16 cellular contexts compared by ENCODE assay signal in genomic region chr1:176639136-176639535, GRCh38.
DNase-seq lines count a peak whose midpoint lies in the region; ATAC-seq and TF ChIP-seq lines count a peak whose summit lies in the region.
"Had no signal": no experiment of that assay in that cellular context is flagged by ENCODE, and none has a peak within 500 bp of the region (broad histone marks: within the 10 kb centered on the region; RNA-seq: fewer than 3 reads in every experiment).

No MANE protein-coding gene starts in this region.

- H3K27ac Mint-ChIP-seq in GM23338, result no peak overlapping the region
- H3K27ac Mint-ChIP-seq: CD4-positive, alpha-beta T cell had no signal

- H3K36me3 Mint-ChIP-seq in GM23338 (ENCODE audit: low read depth), result no peaks in the 10 kb centered on the region

- DNase-seq in GM23338 (ENCODE audit: low spot score) (peak; percentile 38), ascending aorta (ENCODE audit: low spot score in 2 of 2) (no peak), iPS DF 4.7 (ENCODE audit: extremely low read depth, low spot score) (peak; percentile 19), thoracic aorta (ENCODE audit: low spot score) (no peak), islet precursor cell (no peak), GM23248 (no peak)
- DNase-seq in stimulated activated naive CD4-positive, alpha-beta T cell treated with Interleukin-2 at 50 U/mL for 16 hours (lab: John Stamatoyannopoulos, UW), result no peak
- DNase-seq: AML-193; Caco-2; CD4-positive, alpha-beta T cell; HCEC 1CT; IMR-90 had no signal

- H3F3A ChIP-seq in GM23338 (replicated peaks; ENCODE audit: low read depth), result no peaks in the 10 kb centered on the region
- H3F3A ChIP-seq in GM23248 (ENCODE audit: insufficient read depth), result no peaks in the 10 kb centered on the region

- no peaks in the 10 kb centered on the region for H3K27me3 Mint-ChIP-seq in GM23338 (ENCODE audit: insufficient read depth, low read depth, poor library complexity)
- H3K27me3 Mint-ChIP-seq: CD4-positive, alpha-beta T cell had no signal

- H3K9me3 ChIP-seq in ascending aorta, result no peaks in the 10 kb centered on the region
- no peaks in the 10 kb centered on the region for H3K9me3 ChIP-seq in thoracic aorta
- H3K9me3 ChIP-seq in GM23248 (ENCODE audit: low read depth), result no peaks in the 10 kb centered on the region
- H3K9me3 ChIP-seq: A549, Caco-2 had no signal

- H3K4me2 ChIP-seq in GM23338, result peak overlapping the region; percentile 47; the same call in 1 of the 2 replicates
- H3K4me2 ChIP-seq in GM23248 (ENCODE audit: unreplicated experiment), result no peak overlapping the region
- H3K4me2 ChIP-seq: A549 had no signal

- H3K4me1 Mint-ChIP-seq in GM23338, result peaks cover 12% of the 10 kb centered on the region

- H3K9me3 Mint-ChIP-seq in GM23338, result no peaks in the 10 kb centered on the region; the same call in 2 of the 3 replicates

- no peak overlapping the region for H3K4me3 Mint-ChIP-seq in GM23338
- H3K4me3 Mint-ChIP-seq: CD4-positive, alpha-beta T cell had no signal

- H4K20me1 ChIP-seq in GM23338 (replicated peaks; ENCODE audit: insufficient read depth) (no peaks in the 10 kb centered on the region), GM23248 (ENCODE audit: insufficient read depth) (no peaks in the 10 kb centered on the region)

- intact Hi-C loops in ascending aorta (cut with DNase I), result no loop called here

- H3K4me1 ChIP-seq in GM23338 (ENCODE audit: insufficient read depth) (peaks cover 14% of the 10 kb centered on the region), ascending aorta (peaks cover 0 to 12% of the 10 kb centered on the region in 2 donors), thoracic aorta (ENCODE audit: control insufficient read depth in 1 of 2, low read depth in 2 of 2) (peaks cover 4 to 26% of the 10 kb centered on the region in 2 donors), GM23248 (ENCODE audit: insufficient read depth) (peaks cover 6% of the 10 kb centered on the region; the same call in 1 of the 2 replicates)
- H3K4me1 ChIP-seq: A549, Caco-2 had no signal

- H2AFZ ChIP-seq in GM23338 (peak overlapping the region; percentile 69; the same call in 1 of the 2 replicates), GM23248 (no peak overlapping the region)

- no peak for TF ChIP-seq CTCF in GM23338 (conservative IDR thresholded peaks at IDR 0.05; ENCODE audit: low read depth in 2 of 2)
- TF ChIP-seq CTCF in ascending aorta (IDR thresholded peaks at IDR 0.05), result no peak
- TF ChIP-seq CTCF in thoracic aorta (IDR thresholded peaks at IDR 0.05), result no peak

- no peak overlapping the region for H3K9ac ChIP-seq in GM23248

- H3K4me3 ChIP-seq in GM23338, result no peak overlapping the region
- H3K4me3 ChIP-seq in ascending aorta, result no peak overlapping the region
- H3K4me3 ChIP-seq in thoracic aorta, result no peak overlapping the region
- no peak overlapping the region for H3K4me3 ChIP-seq in GM23248
- H3K4me3 ChIP-seq: A549 had no signal

- H3K27ac ChIP-seq in GM23338 (ENCODE audit: low read depth) (peak overlapping the region; percentile 65; the same call in 1 of the 2 replicates), ascending aorta (peak overlapping the region; percentile 47), thoracic aorta (peak overlapping the region; percentile 40 to 53), GM23248 (no peak overlapping the region)
- H3K27ac ChIP-seq: 22Rv1, A549, C4-2B, HL-60 had no signal

- no peaks in the 10 kb centered on the region for H3K27me3 ChIP-seq in GM23338 (ENCODE audit: insufficient read depth)
- no peaks in the 10 kb centered on the region for H3K27me3 ChIP-seq in ascending aorta
- H3K27me3 ChIP-seq in thoracic aorta (replicated peaks; ENCODE audit: insufficient read depth), result no peaks in the 10 kb centered on the region
- no peaks in the 10 kb centered on the region for H3K27me3 ChIP-seq in GM23248 (replicated peaks; ENCODE audit: insufficient read depth)

- in situ Hi-C loops in GM23248 (cut with MboI), result no loop called here

- ATAC-seq in GM23338 (peak; percentile 76), thoracic aorta (ENCODE audit: insufficient number of reproducible peaks, low FRiP score, low read depth) (no peak)
- ATAC-seq: A549 had no signal

- peaks cover 18% of the 10 kb centered on the region; the same call in 1 of the 2 replicates for H3K9me2 ChIP-seq in GM23338 (ENCODE audit: insufficient read depth)
- no peaks in the 10 kb centered on the region for H3K9me2 ChIP-seq in GM23248 (ENCODE audit: insufficient read depth)

- H3K79me2 ChIP-seq in GM23338 (replicated peaks; ENCODE audit: insufficient read depth) (no peaks in the 10 kb centered on the region), GM23248 (ENCODE audit: insufficient read depth) (no peaks in the 10 kb centered on the region)

- H3K36me3 ChIP-seq in GM23338 (ENCODE audit: insufficient read depth) (no peaks in the 10 kb centered on the region), ascending aorta (no peaks in the 10 kb centered on the region), thoracic aorta (no peaks in the 10 kb centered on the region), GM23248 (ENCODE audit: low read depth) (no peaks in the 10 kb centered on the region)

TF ChIP-seq in GM23338, 12 proteins besides CTCF, POLR2A, EP300 and RAD21:
- TF ChIP-seq CREB1 (CRISPR knock-in tag; IDR thresholded peaks at IDR 0.05; ENCODE audit: low read depth) (no peak), ZNF462 (CRISPR knock-in tag; IDR thresholded peaks at IDR 0.05) (peak; percentile 21; the same call in 1 of the 2 replicates)

Comparison
In these comparisons a context has a peak if more than half of its experiments do, and no peak if none do; other contexts are left out.
1. DNase-seq: peak in GM23338 (single experiment) and iPS DF 4.7 (single experiment); none in ascending aorta (0 of 2), thoracic aorta (single experiment), islet precursor cell (single experiment), stimulated activated naive CD4-positive, alpha-beta T cell treated with Interleukin-2 at 50 U/mL for 16 hours (single experiment) and GM23248 (single experiment).